In the genomic region with DNA sequence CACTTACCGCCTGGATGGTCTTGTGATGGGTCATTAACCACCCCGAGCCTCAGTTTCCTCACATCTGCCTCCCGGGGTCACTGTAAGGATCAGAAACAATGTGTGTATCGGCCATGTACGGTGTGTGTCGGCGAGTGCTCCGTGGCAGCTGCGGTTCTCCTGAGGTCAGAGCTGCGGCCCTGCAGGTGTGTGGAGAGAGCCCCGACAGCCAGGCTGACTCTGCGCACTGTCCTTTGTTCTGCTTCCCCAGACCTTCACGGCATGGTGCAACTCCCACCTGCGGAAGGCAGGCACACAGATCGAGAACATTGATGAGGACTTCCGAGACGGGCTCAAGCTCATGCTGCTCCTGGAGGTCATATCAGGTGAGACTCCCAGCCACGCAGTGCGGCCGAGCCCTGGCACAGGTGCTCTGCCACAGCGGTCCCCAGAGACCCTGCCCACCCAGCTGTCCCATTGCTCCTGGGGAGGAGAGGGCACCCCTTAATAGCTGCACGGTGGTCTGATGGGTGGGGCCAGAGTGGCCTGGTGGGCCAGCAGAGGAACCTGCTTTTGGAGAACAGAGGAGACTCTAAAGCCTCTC, we compare ENCODE assay signal across 14 cellular contexts. TPM values are rescaled to one million over a fixed set of nuclear protein-coding genes. Genes with fewer than 3 reads are reported as not detected.
A peak's percentile ranks its signal among the peaks of the same experiment; 100 is the strongest.
DNase-seq lines count a peak whose midpoint lies in the region; ATAC-seq and TF ChIP-seq lines count a peak whose summit lies in the region.
"Had no signal": no experiment of that assay in that cellular context is flagged by ENCODE, and none has a peak within 500 bp of the region (broad histone marks: within the 10 kb centered on the region; RNA-seq: fewer than 3 reads in every experiment).

No MANE protein-coding gene starts in this region.

- WGBS in heart right ventricle, 2 donors = 79 to 81% methylated on average over 22 of the region's 22 CpGs
- WGBS in esophagus, 2 donors = 80 to 89% methylated on average over 22 of the region's 22 CpGs

- no peak for DNase-seq in heart right ventricle
- DNase-seq in Right ventricle myocardium superior = no peak
- no peak for DNase-seq in osteocyte (ENCODE audit: extremely low spot score, unreplicated experiment)
- no peak for DNase-seq in vagina (ENCODE audit: extremely low spot score in 2 of 2)
- no peak for DNase-seq in activated CD8-positive, alpha-beta memory T cell treated with anti-CD3 and anti-CD28 coated beads, Interleukin-2, amount 50 U/mL, for 48 hours
- DNase-seq: activated gamma-delta T cell; DMS79 treated with DMSO at 0.1 percent for 48 hours; NCI-H1105 treated with DMSO at 0.1 percent for 48 hours; stimulated activated CD4-positive, alpha-beta T cell treated with anti-CD3 and anti-CD28 coated beads, Interleukin-4, amount 100 ng/mL, for 4 hours had no signal

- ATAC-seq in heart right ventricle = no peak
- ATAC-seq in Right ventricle myocardium superior (ENCODE audit: poor library complexity) = no peak
- no peak for ATAC-seq in GM21515 (IDR thresholded peaks at IDR 0.05; ENCODE audit: unreplicated experiment)
- no peak for ATAC-seq in GM21390 (IDR thresholded peaks at IDR 0.05; ENCODE audit: unreplicated experiment)
- ATAC-seq: GM12878 had no signal

- H3K27ac ChIP-seq in heart right ventricle (peak overlapping the region in 9 of 10 donors; percentile 38 to 95 (median 67)), esophagus (ENCODE audit: low read depth in 2 of 2, low read length in 1 of 2) (peak overlapping the region; percentile 47 to 84), vagina (peak overlapping the region; percentile 52)

- intact Hi-C loops in heart right ventricle (cut with DNase I) = no loop called here
- intact Hi-C loops in Right ventricle myocardium superior (cut with DNase I) = no loop called here
- intact Hi-C loops in vagina (cut with DNase I) = loop anchor here (5.0 kb wide), 1 partner anchor 53 kb away; a partner anchor contains a TSS

- TF ChIP-seq POLR2A in vagina (IDR thresholded peaks at IDR 0.05) = no peak

- TF ChIP-seq CTCF in heart right ventricle (IDR thresholded peaks at IDR 0.05) = no peak
- TF ChIP-seq CTCF in osteocyte (IDR thresholded peaks at IDR 0.05) = no peak
- TF ChIP-seq CTCF in vagina (IDR thresholded peaks at IDR 0.05) = no peak

- H3K4me1 Mint-ChIP-seq in osteocyte (ENCODE audit: unreplicated experiment) = peaks cover 34% of the 10 kb centered on the region

- H3K4me3 ChIP-seq in heart right ventricle = no peak overlapping the region
- no peak overlapping the region for H3K4me3 ChIP-seq in esophagus (ENCODE audit: low read depth in 1 of 2, low read length in 2 of 2)
- no peak overlapping the region for H3K4me3 ChIP-seq in vagina
- H3K4me3 ChIP-seq: GM12878, ovary had no signal

- peaks cover 0 to 80% (median 40%) of the 10 kb centered on the region in 9 donors for H3K36me3 ChIP-seq in heart right ventricle
- H3K36me3 ChIP-seq in esophagus (ENCODE audit: control insufficient read depth in 2 of 2, insufficient read depth in 2 of 2, low read length in 1 of 2) = peaks cover 17 to 60% of the 10 kb centered on the region in 2 donors
- H3K36me3 ChIP-seq in vagina = peaks cover 0 to 36% of the 10 kb centered on the region in 2 donors
- H3K36me3 ChIP-seq: ovary had no signal

- no peaks in the 10 kb centered on the region for H3K9me3 ChIP-seq in heart right ventricle
- no peaks in the 10 kb centered on the region for H3K9me3 ChIP-seq in esophagus (ENCODE audit: control insufficient read depth in 2 of 2, insufficient read depth in 1 of 2, low read depth in 1 of 2, low read length in 1 of 2)
- no peaks in the 10 kb centered on the region for H3K9me3 ChIP-seq in vagina
- H3K9me3 ChIP-seq: ovary had no signal

- H3K27me3 ChIP-seq in heart right ventricle = no peaks in the 10 kb centered on the region
- H3K27me3 ChIP-seq in esophagus (ENCODE audit: control insufficient read depth in 1 of 2, insufficient read depth in 2 of 2, low read length in 2 of 2) = no peaks in the 10 kb centered on the region
- no peaks in the 10 kb centered on the region for H3K27me3 ChIP-seq in vagina
- H3K27me3 ChIP-seq: ovary had no signal

- no peaks in the 10 kb centered on the region for H3K9me3 Mint-ChIP-seq in osteocyte (ENCODE audit: unreplicated experiment)

- peak overlapping the region; percentile 58 for H3K27ac Mint-ChIP-seq in osteocyte (ENCODE audit: unreplicated experiment)

- H3K36me3 Mint-ChIP-seq in osteocyte (ENCODE audit: unreplicated experiment) = peaks cover 26% of the 10 kb centered on the region

- H3K4me1 ChIP-seq in heart right ventricle (peaks cover 55 to 96% (median 87%) of the 10 kb centered on the region in 9 donors), esophagus (ENCODE audit: control insufficient read depth in 2 of 2, insufficient read depth in 2 of 2, low read length in 1 of 2) (peaks cover 9 to 46% of the 10 kb centered on the region in 2 donors), vagina (peaks cover 65% of the 10 kb centered on the region)

- H3K27me3 Mint-ChIP-seq in osteocyte (ENCODE audit: unreplicated experiment) = no peaks in the 10 kb centered on the region

- no peak overlapping the region for H3K4me3 Mint-ChIP-seq in osteocyte (ENCODE audit: unreplicated experiment)

RNA-seq across cellular contexts. Expression of a gene that starts 43.8 kb away (rescaled TPM):
- total RNA-seq in heart right ventricle (1 to 10 TPM in 2 of 10 donors, under 1 TPM in 8; 0.15 to 1.5 (median 0.59) TPM), Right ventricle myocardium superior (not detected), osteocyte (not detected in 2 replicates), vagina (9.6 TPM)
- polyA plus RNA-seq in heart right ventricle (1 to 10 TPM; 1.1 to 3.6 TPM), esophagus (10 to 100 TPM in 1 of 2 donors, 1 to 10 TPM in 1; 4.1 to 12.3 TPM)

RNA-seq across cellular contexts. Expression of a gene that starts 53.0 kb away (rescaled TPM):
- 100 to 1,000 TPM; 129 to 291 (median 149) TPM for total RNA-seq in heart right ventricle
- polyA plus RNA-seq in heart right ventricle = 100 to 1,000 TPM in 1 of 2 donors, 10 to 100 TPM in 1; 92.4 to 189 TPM
- total RNA-seq in Right ventricle myocardium superior = 125 TPM
- polyA plus RNA-seq in esophagus = 100 to 1,000 TPM; 261 to 376 TPM
- total RNA-seq in osteocyte = 525 and 560 TPM in 2 replicates
- 513 TPM for total RNA-seq in vagina
